In genomic region chr9:113907282-113907681, GRCh38 we compare ENCODE assay signal across 16 cellular contexts.
"Had no signal": no experiment of that assay in that cellular context is flagged by ENCODE, and none has a peak within 500 bp of the region (broad histone marks: within the 10 kb centered on the region; RNA-seq: fewer than 3 reads in every experiment).

No MANE protein-coding gene starts in this region.

- DNase-seq: activated CD4-positive, alpha-beta T cell treated with anti-CD3 and anti-CD28 coated beads for 36 hours; activated naive CD8-positive, alpha-beta T cell treated with anti-CD3 and anti-CD28 coated beads, Interleukin-2, amount 10 ng/mL, durations not matched to agents 7 days and 5 days; activated T-cell treated with anti-CD3 and anti-CD28 coated beads, Interleukin-2, amount 50 U/mL, for 48 hours; anterior cingulate cortex; dorsolateral prefrontal cortex; heart left ventricle; left ventricle myocardium superior; mesendoderm; right cardiac atrium; SK-N-SH; T-helper 1 cell; trophoblast cell had no signal

- H3K4me1 ChIP-seq: parathyroid adenoma had no signal

- H3K4me2 ChIP-seq: SK-N-SH had no signal

- H3K36me3 ChIP-seq: heart left ventricle had no signal

- ATAC-seq: activated CD4-positive, alpha-beta T cell treated with anti-CD3 and anti-CD28 coated beads for 36 hours; stimulated activated effector memory CD8-positive, alpha-beta T cell treated with anti-CD3 and anti-CD28 coated beads, Interleukin-12 subunit alpha, Interleukin-12 subunit beta, amount 100 ng/mL, for 72 hours had no signal

- H3K27me3 ChIP-seq: dorsolateral prefrontal cortex, foreskin keratinocyte, heart left ventricle had no signal

- H2AFZ ChIP-seq: parathyroid adenoma had no signal

- H3K9ac ChIP-seq: parathyroid adenoma, SK-N-SH had no signal

- H3K4me3 ChIP-seq: dorsolateral prefrontal cortex, heart left ventricle had no signal

- H3K27ac ChIP-seq: dorsolateral prefrontal cortex, foreskin keratinocyte, heart left ventricle, parathyroid adenoma, VCaP had no signal
